ENCODE assay signal across 1 cellular context in genomic region chr12:15819644-15820437, GRCh38.
TF ChIP-seq lines count a peak whose summit lies in the region.

No MANE protein-coding gene starts in this region.

TF ChIP-seq in HepG2, 621 proteins besides CTCF, POLR2A, EP300 and RAD21 (continued from another document and continues in another):
- TF ChIP-seq E2F5 (CRISPR knock-in tag; conservative IDR thresholded peaks at IDR 0.05) (no peak), ZC3H4 (CRISPR knock-in tag; IDR thresholded peaks at IDR 0.05; ENCODE audit: borderline replicate concordance) (no peak), FOXP4 (CRISPR knock-in tag; IDR thresholded peaks at IDR 0.05) (peak; percentile 84), SP1 (IDR thresholded peaks at IDR 0.05) (no peak), SP1 (CRISPR knock-in tag; IDR thresholded peaks at IDR 0.05) (no peak), NFE2L2 (IDR thresholded peaks at IDR 0.05; ENCODE audit: low read length) (no peak), ZNF451 (CRISPR knock-in tag; IDR thresholded peaks at IDR 0.05) (no peak), AKAP8 (CRISPR knock-in tag; IDR thresholded peaks at IDR 0.05) (no peak), MEIS2 (CRISPR knock-in tag; IDR thresholded peaks at IDR 0.05) (no peak), TCF7 (IDR thresholded peaks at IDR 0.05; ENCODE audit: low read depth) (peak; percentile 93), MTA3 (CRISPR knock-in tag; IDR thresholded peaks at IDR 0.05) (no peak), ZBTB8A (CRISPR knock-in tag; IDR thresholded peaks at IDR 0.05; ENCODE audit: borderline replicate concordance, low read depth) (no peak), HMG20A (CRISPR knock-in tag; IDR thresholded peaks at IDR 0.05; ENCODE audit: borderline replicate concordance) (peak; percentile 96), ZNF777 (CRISPR knock-in tag; IDR thresholded peaks at IDR 0.05) (no peak), ASH2L (IDR thresholded peaks at IDR 0.05; ENCODE audit: insufficient read length, low read depth, low read length) (peak; percentile 22), EZH2 (conservative IDR thresholded peaks at IDR 0.05; ENCODE audit: low read depth, low read length) (no peak), ZNF572 (CRISPR knock-in tag; IDR thresholded peaks at IDR 0.05) (no peak), DDIT3 (CRISPR knock-in tag; IDR thresholded peaks at IDR 0.05) (no peak), ZNF446 (CRISPR knock-in tag; IDR thresholded peaks at IDR 0.05) (no peak), ZNF501 (CRISPR knock-in tag; IDR thresholded peaks at IDR 0.05) (no peak), ZBTB38 (CRISPR knock-in tag; IDR thresholded peaks at IDR 0.05) (no peak), ZNF546 (CRISPR knock-in tag; conservative IDR thresholded peaks at IDR 0.05) (no peak), ZNF10 (CRISPR knock-in tag; IDR thresholded peaks at IDR 0.05; ENCODE audit: borderline replicate concordance, low read depth) (no peak), REXO4 (CRISPR knock-in tag; IDR thresholded peaks at IDR 0.05; ENCODE audit: borderline replicate concordance) (no peak), ESRRA (CRISPR knock-in tag; IDR thresholded peaks at IDR 0.05; ENCODE audit: low read depth) (no peak), ZNF761 (CRISPR knock-in tag; conservative IDR thresholded peaks at IDR 0.05) (no peak), ARNTL (CRISPR knock-in tag; IDR thresholded peaks at IDR 0.05) (no peak), TSC22D2 (CRISPR knock-in tag; IDR thresholded peaks at IDR 0.05; ENCODE audit: borderline replicate concordance) (no peak), ZNF333 (CRISPR knock-in tag; IDR thresholded peaks at IDR 0.05; ENCODE audit: borderline replicate concordance) (no peak), SIX4 (CRISPR knock-in tag; IDR thresholded peaks at IDR 0.05) (0 out of 2 replicates have a peak, but pooled peaks have one; percentile 16), ZNF557 (CRISPR knock-in tag; IDR thresholded peaks at IDR 0.05) (no peak), AHR (CRISPR knock-in tag; IDR thresholded peaks at IDR 0.05) (no peak), HNF1B (CRISPR knock-in tag; IDR thresholded peaks at IDR 0.05) (no peak), PAXIP1 (CRISPR knock-in tag; conservative IDR thresholded peaks at IDR 0.05) (peak; percentile 71), RBM22 (optimal IDR thresholded peaks at IDR 0.05; ENCODE audit: low read length) (no peak), SAFB2 (CRISPR knock-in tag; IDR thresholded peaks at IDR 0.05; ENCODE audit: borderline replicate concordance, low read depth) (no peak)
- TF ChIP-seq, protein P1, sequence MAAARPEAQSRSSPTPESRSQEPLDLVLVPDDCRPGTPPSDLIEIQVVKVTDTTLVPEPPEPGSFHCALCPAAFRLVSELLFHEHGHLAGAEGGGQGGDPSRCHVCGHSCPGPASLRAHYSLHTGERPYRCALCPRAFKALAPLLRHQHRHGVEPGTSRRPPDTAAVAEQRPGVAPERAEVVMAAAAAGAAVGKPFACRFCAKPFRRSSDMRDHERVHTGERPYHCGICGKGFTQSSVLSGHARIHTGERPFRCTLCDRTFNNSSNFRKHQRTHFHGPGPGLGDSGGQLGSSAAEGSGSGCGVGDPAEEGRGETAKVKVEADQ (CRISPR knock-in tag; IDR thresholded peaks at IDR 0.05; ENCODE audit: borderline replicate concordance), result no peak
- TF ChIP-seq, protein P2, sequence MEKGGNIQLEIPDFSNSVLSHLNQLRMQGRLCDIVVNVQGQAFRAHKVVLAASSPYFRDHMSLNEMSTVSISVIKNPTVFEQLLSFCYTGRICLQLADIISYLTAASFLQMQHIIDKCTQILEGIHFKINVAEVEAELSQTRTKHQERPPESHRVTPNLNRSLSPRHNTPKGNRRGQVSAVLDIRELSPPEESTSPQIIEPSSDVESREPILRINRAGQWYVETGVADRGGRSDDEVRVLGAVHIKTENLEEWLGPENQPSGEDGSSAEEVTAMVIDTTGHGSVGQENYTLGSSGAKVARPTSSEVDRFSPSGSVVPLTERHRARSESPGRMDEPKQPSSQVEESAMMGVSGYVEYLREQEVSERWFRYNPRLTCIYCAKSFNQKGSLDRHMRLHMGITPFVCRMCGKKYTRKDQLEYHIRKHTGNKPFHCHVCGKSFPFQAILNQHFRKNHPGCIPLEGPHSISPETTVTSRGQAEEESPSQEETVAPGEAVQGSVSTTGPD (CRISPR knock-in tag; IDR thresholded peaks at IDR 0.05), result no peak
- TF ChIP-seq, protein P3, sequence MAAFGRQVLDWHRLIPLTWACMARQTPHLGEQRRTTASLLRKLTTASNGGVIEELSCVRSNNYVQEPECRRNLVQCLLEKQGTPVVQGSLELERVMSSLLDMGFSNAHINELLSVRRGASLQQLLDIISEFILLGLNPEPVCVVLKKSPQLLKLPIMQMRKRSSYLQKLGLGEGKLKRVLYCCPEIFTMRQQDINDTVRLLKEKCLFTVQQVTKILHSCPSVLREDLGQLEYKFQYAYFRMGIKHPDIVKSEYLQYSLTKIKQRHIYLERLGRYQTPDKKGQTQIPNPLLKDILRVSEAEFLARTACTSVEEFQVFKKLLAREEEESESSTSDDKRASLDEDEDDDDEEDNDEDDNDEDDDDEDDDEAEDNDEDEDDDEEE (CRISPR knock-in tag; IDR thresholded peaks at IDR 0.05), result no peak
- TF ChIP-seq, protein P4, sequence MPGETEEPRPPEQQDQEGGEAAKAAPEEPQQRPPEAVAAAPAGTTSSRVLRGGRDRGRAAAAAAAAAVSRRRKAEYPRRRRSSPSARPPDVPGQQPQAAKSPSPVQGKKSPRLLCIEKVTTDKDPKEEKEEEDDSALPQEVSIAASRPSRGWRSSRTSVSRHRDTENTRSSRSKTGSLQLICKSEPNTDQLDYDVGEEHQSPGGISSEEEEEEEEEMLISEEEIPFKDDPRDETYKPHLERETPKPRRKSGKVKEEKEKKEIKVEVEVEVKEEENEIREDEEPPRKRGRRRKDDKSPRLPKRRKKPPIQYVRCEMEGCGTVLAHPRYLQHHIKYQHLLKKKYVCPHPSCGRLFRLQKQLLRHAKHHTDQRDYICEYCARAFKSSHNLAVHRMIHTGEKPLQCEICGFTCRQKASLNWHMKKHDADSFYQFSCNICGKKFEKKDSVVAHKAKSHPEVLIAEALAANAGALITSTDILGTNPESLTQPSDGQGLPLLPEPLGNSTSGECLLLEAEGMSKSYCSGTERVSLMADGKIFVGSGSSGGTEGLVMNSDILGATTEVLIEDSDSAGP (CRISPR knock-in tag; IDR thresholded peaks at IDR 0.05; ENCODE audit: borderline replicate concordance), result no peak
- TF ChIP-seq, protein P5, sequence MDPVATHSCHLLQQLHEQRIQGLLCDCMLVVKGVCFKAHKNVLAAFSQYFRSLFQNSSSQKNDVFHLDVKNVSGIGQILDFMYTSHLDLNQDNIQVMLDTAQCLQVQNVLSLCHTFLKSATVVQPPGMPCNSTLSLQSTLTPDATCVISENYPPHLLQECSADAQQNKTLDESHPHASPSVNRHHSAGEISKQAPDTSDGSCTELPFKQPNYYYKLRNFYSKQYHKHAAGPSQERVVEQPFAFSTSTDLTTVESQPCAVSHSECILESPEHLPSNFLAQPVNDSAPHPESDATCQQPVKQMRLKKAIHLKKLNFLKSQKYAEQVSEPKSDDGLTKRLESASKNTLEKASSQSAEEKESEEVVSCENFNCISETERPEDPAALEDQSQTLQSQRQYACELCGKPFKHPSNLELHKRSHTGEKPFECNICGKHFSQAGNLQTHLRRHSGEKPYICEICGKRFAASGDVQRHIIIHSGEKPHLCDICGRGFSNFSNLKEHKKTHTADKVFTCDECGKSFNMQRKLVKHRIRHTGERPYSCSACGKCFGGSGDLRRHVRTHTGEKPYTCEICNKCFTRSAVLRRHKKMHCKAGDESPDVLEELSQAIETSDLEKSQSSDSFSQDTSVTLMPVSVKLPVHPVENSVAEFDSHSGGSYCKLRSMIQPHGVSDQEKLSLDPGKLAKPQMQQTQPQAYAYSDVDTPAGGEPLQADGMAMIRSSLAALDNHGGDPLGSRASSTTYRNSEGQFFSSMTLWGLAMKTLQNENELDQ (CRISPR knock-in tag; IDR thresholded peaks at IDR 0.05; ENCODE audit: borderline replicate concordance), result no peak
- TF ChIP-seq, protein P6, sequence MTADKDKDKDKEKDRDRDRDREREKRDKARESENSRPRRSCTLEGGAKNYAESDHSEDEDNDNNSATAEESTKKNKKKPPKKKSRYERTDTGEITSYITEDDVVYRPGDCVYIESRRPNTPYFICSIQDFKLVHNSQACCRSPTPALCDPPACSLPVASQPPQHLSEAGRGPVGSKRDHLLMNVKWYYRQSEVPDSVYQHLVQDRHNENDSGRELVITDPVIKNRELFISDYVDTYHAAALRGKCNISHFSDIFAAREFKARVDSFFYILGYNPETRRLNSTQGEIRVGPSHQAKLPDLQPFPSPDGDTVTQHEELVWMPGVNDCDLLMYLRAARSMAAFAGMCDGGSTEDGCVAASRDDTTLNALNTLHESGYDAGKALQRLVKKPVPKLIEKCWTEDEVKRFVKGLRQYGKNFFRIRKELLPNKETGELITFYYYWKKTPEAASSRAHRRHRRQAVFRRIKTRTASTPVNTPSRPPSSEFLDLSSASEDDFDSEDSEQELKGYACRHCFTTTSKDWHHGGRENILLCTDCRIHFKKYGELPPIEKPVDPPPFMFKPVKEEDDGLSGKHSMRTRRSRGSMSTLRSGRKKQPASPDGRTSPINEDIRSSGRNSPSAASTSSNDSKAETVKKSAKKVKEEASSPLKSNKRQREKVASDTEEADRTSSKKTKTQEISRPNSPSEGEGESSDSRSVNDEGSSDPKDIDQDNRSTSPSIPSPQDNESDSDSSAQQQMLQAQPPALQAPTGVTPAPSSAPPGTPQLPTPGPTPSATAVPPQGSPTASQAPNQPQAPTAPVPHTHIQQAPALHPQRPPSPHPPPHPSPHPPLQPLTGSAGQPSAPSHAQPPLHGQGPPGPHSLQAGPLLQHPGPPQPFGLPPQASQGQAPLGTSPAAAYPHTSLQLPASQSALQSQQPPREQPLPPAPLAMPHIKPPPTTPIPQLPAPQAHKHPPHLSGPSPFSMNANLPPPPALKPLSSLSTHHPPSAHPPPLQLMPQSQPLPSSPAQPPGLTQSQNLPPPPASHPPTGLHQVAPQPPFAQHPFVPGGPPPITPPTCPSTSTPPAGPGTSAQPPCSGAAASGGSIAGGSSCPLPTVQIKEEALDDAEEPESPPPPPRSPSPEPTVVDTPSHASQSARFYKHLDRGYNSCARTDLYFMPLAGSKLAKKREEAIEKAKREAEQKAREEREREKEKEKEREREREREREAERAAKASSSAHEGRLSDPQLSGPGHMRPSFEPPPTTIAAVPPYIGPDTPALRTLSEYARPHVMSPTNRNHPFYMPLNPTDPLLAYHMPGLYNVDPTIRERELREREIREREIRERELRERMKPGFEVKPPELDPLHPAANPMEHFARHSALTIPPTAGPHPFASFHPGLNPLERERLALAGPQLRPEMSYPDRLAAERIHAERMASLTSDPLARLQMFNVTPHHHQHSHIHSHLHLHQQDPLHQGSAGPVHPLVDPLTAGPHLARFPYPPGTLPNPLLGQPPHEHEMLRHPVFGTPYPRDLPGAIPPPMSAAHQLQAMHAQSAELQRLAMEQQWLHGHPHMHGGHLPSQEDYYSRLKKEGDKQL (CRISPR knock-in tag; IDR thresholded peaks at IDR 0.05; ENCODE audit: low read depth), result peak; percentile 83; the same call in 1 of the 2 replicates
